In genomic region chr11:4393209-4394196, GRCh38 we compare ENCODE assay signal across 8 cellular contexts. TPM values are rescaled to one million over a fixed set of nuclear protein-coding genes. Genes with fewer than 3 reads are reported as not detected.
A peak's percentile ranks its signal among the peaks of the same experiment; 100 is the strongest.
DNase-seq lines count a peak whose midpoint lies in the region; ATAC-seq and TF ChIP-seq lines count a peak whose summit lies in the region.

TRIM21 (minus strand) TSS chr11:4393702; CDS start chr11:4390409, 3,293 bp downstream.

- 0 out of 2 replicates have a peak within 1 kb of the TSS, but pooled peaks have one; percentile 54 for H3K27ac Mint-ChIP-seq in GM23338
- H3K27ac Mint-ChIP-seq in progenitor cell of endocrine pancreas, result peak within 1 kb of the TSS; percentile 33

- peaks cover 4% of the 10 kb centered on the region; the same call in 1 of the 2 replicates for H3K4me1 ChIP-seq in GM23338 (ENCODE audit: insufficient read depth)
- peaks cover 0 to 12% of the 10 kb centered on the region in 2 donors for H3K4me1 ChIP-seq in adrenal gland (replicated peaks in 1 of 2)

- peaks cover 14% of the 10 kb centered on the region for H3K36me3 Mint-ChIP-seq in GM23338 (ENCODE audit: low read depth)
- peaks cover 11% of the 10 kb centered on the region for H3K36me3 Mint-ChIP-seq in progenitor cell of endocrine pancreas (ENCODE audit: insufficient read depth)

- H3K4me3 Mint-ChIP-seq in GM23338 (peak within 1 kb of the TSS; percentile 88), progenitor cell of endocrine pancreas (ENCODE audit: low read depth) (peak within 1 kb of the TSS; percentile 87)

- H4K20me1 ChIP-seq in GM23338 (replicated peaks; ENCODE audit: insufficient read depth), result no peaks in the 10 kb centered on the region

- H3K36me3 ChIP-seq in GM23338 (ENCODE audit: insufficient read depth) (no peaks in the 10 kb centered on the region), adrenal gland (replicated peaks in 1 of 2) (peaks cover 0 to 18% of the 10 kb centered on the region in 2 donors)

- DNase-seq in GDM1 (lab: John Stamatoyannopoulos, UW), result peak; percentile 81
- DNase-seq in GM23338 (ENCODE audit: low spot score), result peak; percentile 91
- peak; percentile 78 for DNase-seq in LHCN-M2 (ENCODE audit: low read depth)
- peak; percentile 80 for DNase-seq in T follicular helper cell (ENCODE audit: low read depth)
- DNase-seq in adrenal gland, result peak; percentile 78 to 93 (median 88)
- peak; percentile 86 for DNase-seq in left cardiac atrium
- peak; percentile 32 for DNase-seq in progenitor cell of endocrine pancreas (ENCODE audit: low spot score, unreplicated experiment)
- DNase-seq in ureter (ENCODE audit: low spot score), result peak; percentile 90

- H3K79me2 ChIP-seq in GM23338 (replicated peaks; ENCODE audit: insufficient read depth), result peaks cover 4% of the 10 kb centered on the region; the same call in 1 of the 2 replicates

- intact Hi-C loops in adrenal gland (cut with DNase I) (no loop called here), left cardiac atrium (cut with DNase I) (loop anchor here in 1 of 2 donors (5.0 kb wide), 1 partner anchor 201 kb away; no protein-coding TSS in a partner anchor)

- H3K27ac ChIP-seq in GM23338 (ENCODE audit: low read depth), result no peak within 1 kb of the TSS
- H3K27ac ChIP-seq in adrenal gland, result peak within 1 kb of the TSS in 4 of 5 donors; percentile 9 to 82 (median 70)

- H3K9me3 Mint-ChIP-seq in GM23338 (peaks cover 18% of the 10 kb centered on the region; the same call in 2 of the 3 replicates), progenitor cell of endocrine pancreas (ENCODE audit: low read depth) (peaks cover 10% of the 10 kb centered on the region)

- peak; percentile 99 for ATAC-seq in GM23338
- ATAC-seq in left cardiac atrium, result peak; percentile 100

- TF ChIP-seq CTCF in GM23338 (conservative IDR thresholded peaks at IDR 0.05; ENCODE audit: low read depth in 2 of 2) (0 out of 4 replicates have a peak, but pooled peaks of 1 of the 2 experiments have one; percentile 4), adrenal gland (IDR thresholded peaks at IDR 0.05) (no peak), progenitor cell of endocrine pancreas (IDR thresholded peaks at IDR 0.05; ENCODE audit: unreplicated experiment) (no peak)

- H3K9me3 ChIP-seq in adrenal gland (replicated peaks in 1 of 3), result no peaks in the 10 kb centered on the region

- H3K4me2 ChIP-seq in GM23338, result peak within 1 kb of the TSS; percentile 82

- peak within 1 kb of the TSS; percentile 87 for H3K4me3 ChIP-seq in GM23338
- H3K4me3 ChIP-seq in adrenal gland, result peak within 1 kb of the TSS; percentile 54 to 97 (median 88)

- no peaks in the 10 kb centered on the region for H3K9me2 ChIP-seq in GM23338 (ENCODE audit: insufficient read depth)

- peak in 1 of 2 donors; percentile 56 for TF ChIP-seq POLR2A in adrenal gland (IDR thresholded peaks at IDR 0.05)

- no peaks in the 10 kb centered on the region for H3F3A ChIP-seq in GM23338 (replicated peaks; ENCODE audit: low read depth)

- peak within 1 kb of the TSS; percentile 100 for H2AFZ ChIP-seq in GM23338

- peaks cover 6% of the 10 kb centered on the region for H3K27me3 Mint-ChIP-seq in GM23338 (ENCODE audit: insufficient read depth, low read depth, poor library complexity)
- H3K27me3 Mint-ChIP-seq in progenitor cell of endocrine pancreas, result peaks cover 5% of the 10 kb centered on the region

- no peaks in the 10 kb centered on the region for H3K27me3 ChIP-seq in GM23338 (ENCODE audit: insufficient read depth)
- H3K27me3 ChIP-seq in adrenal gland, result no peaks in the 10 kb centered on the region

- H3K4me1 Mint-ChIP-seq in GM23338 (peaks cover 5% of the 10 kb centered on the region; the same call in 1 of the 3 replicates), progenitor cell of endocrine pancreas (ENCODE audit: low read depth) (peaks cover 9% of the 10 kb centered on the region)

- WGBS in adrenal gland, 4 donors, result 11 to 24% (median 13%) methylated on average over 20 to 24 of the region's 24 CpGs

TF ChIP-seq in GM23338, 12 proteins besides CTCF, POLR2A, EP300 and RAD21 (continues in another document):
- TF ChIP-seq ZNF462 (CRISPR knock-in tag; IDR thresholded peaks at IDR 0.05), result 0 out of 2 replicates have a peak, but pooled peaks have one; percentile 66

RNA-seq across cellular contexts. Expression of gene TRIM21, which starts in this region (rescaled TPM):
- 12.6 and 18.3 TPM in 2 replicates for total RNA-seq in GM23338 (2014; rRNA removed; shearing (Covaris generic))
- polyA plus RNA-seq in GM23338 (2016; fragmentation: Nextera tagmentation; extraction: Ambion mirVana) (8.9 and 12.7 TPM in 2 replicates), adrenal gland (10 to 100 TPM; 14.7 to 21.7 (median 16.2) TPM)
- total RNA-seq in LHCN-M2 (2014; rRNA removed) (11.4 and 15.0 TPM in 2 replicates), adrenal gland (10 to 100 TPM; 11.0 to 24.3 (median 17.6) TPM), left cardiac atrium (10 to 100 TPM in 1 of 2 donors, 1 to 10 TPM in 1; 9.7 to 11.0 TPM), progenitor cell of endocrine pancreas (11.4 and 11.9 TPM in 2 replicates), ureter (23.0 TPM)
- polyA plus RNA-seq in LHCN-M2 (2012), result 15.5 TPM

Comparison
In these comparisons a context has a peak if more than half of its experiments do, and no peak if none do; other contexts are left out.
1. DNase-seq: peak in every context shown above with its lines; median percentile 91 in GM23338; 90 in ureter; 88 in adrenal gland; 86 in left cardiac atrium; 81 in GDM1; 80 in T follicular helper cell; 78 in LHCN-M2; 32 in progenitor cell of endocrine pancreas.